Comparison of ENCODE assay signal across 8 cellular contexts in genomic region chr11:4607782-4608666, GRCh38. TPM values are rescaled to one million over a fixed set of nuclear protein-coding genes. Genes with fewer than 3 reads are reported as not detected.
A peak's percentile ranks its signal among the peaks of the same experiment; 100 is the strongest.
DNase-seq lines count a peak whose midpoint lies in the region; ATAC-seq, FAIRE-seq and TF ChIP-seq lines count a peak whose summit lies in the region.

A gene with protein sequence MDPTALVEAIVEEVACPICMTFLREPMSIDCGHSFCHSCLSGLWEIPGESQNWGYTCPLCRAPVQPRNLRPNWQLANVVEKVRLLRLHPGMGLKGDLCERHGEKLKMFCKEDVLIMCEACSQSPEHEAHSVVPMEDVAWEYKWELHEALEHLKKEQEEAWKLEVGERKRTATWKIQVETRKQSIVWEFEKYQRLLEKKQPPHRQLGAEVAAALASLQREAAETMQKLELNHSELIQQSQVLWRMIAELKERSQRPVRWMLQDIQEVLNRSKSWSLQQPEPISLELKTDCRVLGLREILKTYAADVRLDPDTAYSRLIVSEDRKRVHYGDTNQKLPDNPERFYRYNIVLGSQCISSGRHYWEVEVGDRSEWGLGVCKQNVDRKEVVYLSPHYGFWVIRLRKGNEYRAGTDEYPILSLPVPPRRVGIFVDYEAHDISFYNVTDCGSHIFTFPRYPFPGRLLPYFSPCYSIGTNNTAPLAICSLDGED (minus strand): TSS chr11:4608231. CDS start chr11:4605504, 2,727 bp downstream.

- H3K23me2 ChIP-seq in H1 (ENCODE audit: low read depth, low read length) = peaks cover 2% of the 10 kb centered on the region; the same call in 1 of the 2 replicates

- H4K5ac ChIP-seq in H1 (ENCODE audit: insufficient read length, low read depth, low read length) = peak within 1 kb of the TSS; percentile 90
- peak within 1 kb of the TSS; percentile 96 for H4K5ac ChIP-seq in mesendoderm (ENCODE audit: low read length)

- H3K36me3 Mint-ChIP-seq in activated CD8-positive, alpha-beta memory T cell treated with anti-CD3 and anti-CD28 coated beads, Interleukin-2, amount 10 ng/mL, durations not matched to agents 7 days and 5 days = peaks cover 13% of the 10 kb centered on the region

- H3K9ac ChIP-seq in H1 (replicated peaks in 1 of 4; ENCODE audit: extremely low read depth in 1 of 4, low read depth in 3 of 4, low read length in 3 of 4) (peak within 1 kb of the TSS; percentile 40 to 68 (median 60); a peak in 5 of 7 replicates), mesendoderm (ENCODE audit: low read length) (peak within 1 kb of the TSS; percentile 80)

- H3K27me3 ChIP-seq in H1 (replicated peaks in 1 of 4; ENCODE audit: control insufficient read depth in 3 of 4, extremely low read depth in 1 of 4, insufficient read depth in 3 of 4, low read length in 3 of 4) = no peaks in the 10 kb centered on the region
- H3K27me3 ChIP-seq in mesendoderm (ENCODE audit: insufficient read depth, low read length, poor library complexity) = no peaks in the 10 kb centered on the region

- peak within 1 kb of the TSS; percentile 92 for H3K27ac Mint-ChIP-seq in activated CD8-positive, alpha-beta memory T cell treated with anti-CD3 and anti-CD28 coated beads, Interleukin-2, amount 10 ng/mL, durations not matched to agents 7 days and 5 days

- no peak for TF ChIP-seq RAD21 in H1 (IDR thresholded peaks at IDR 0.05 in 1 of 2, conservative IDR thresholded peaks at IDR 0.05 in 1 of 2; ENCODE audit: low read depth in 2 of 2, low read length in 2 of 2)

- no peak within 1 kb of the TSS for H4K91ac ChIP-seq in H1 (replicated peaks; ENCODE audit: insufficient read length, low read length)

- H3K56ac ChIP-seq in H1 (replicated peaks; ENCODE audit: insufficient read length, low read depth, low read length) = peak within 1 kb of the TSS; percentile 55
- H3K56ac ChIP-seq in mesendoderm (ENCODE audit: low read length) = peak within 1 kb of the TSS; percentile 88

- peak; percentile 82 for FAIRE-seq in H1 (lab: Jason Lieb, UNC)

- TF ChIP-seq POLR2A in H1 (IDR thresholded peaks at IDR 0.05; ENCODE audit: control extremely low read depth in 1 of 2, low read depth in 2 of 2, low read length in 2 of 2) = peak in 1 of 2 experiments; percentile 88; a peak in 2 of 3 replicates

- H3K79me2 ChIP-seq in H1 (ENCODE audit: control insufficient read depth in 1 of 2, insufficient read depth in 2 of 2, low read length in 2 of 2) = no peaks in the 10 kb centered on the region
- no peaks in the 10 kb centered on the region for H3K79me2 ChIP-seq in mesendoderm (ENCODE audit: control insufficient read depth, insufficient read depth, low read length)

- 7% methylated on average over 32 of the region's 43 CpGs; no CpG with 5 or more reads in 1 of the 2 experiments for WGBS in H1 (ENCODE audit: extremely low coverage in 1 of 2, insufficient coverage in 1 of 2, insufficient read length in 1 of 2, insufficient replicate concordance in 2 of 2, low coverage in 1 of 2, low lambda C conversion rate in 2 of 2, missing lambda C conversion rate in 1 of 2), 2 experiments
- no CpG with 5 or more reads among the region's 43 CpGs for WGBS in mesendoderm (ENCODE audit: extremely low coverage, insufficient coverage, low lambda C conversion rate)

- H3K27me3 Mint-ChIP-seq in activated CD8-positive, alpha-beta memory T cell treated with anti-CD3 and anti-CD28 coated beads, Interleukin-2, amount 10 ng/mL, durations not matched to agents 7 days and 5 days = no peaks in the 10 kb centered on the region

- H3K4me2 ChIP-seq in H1 (ENCODE audit: insufficient read depth in 1 of 2, low read depth in 2 of 2, low read length in 2 of 2) = peak within 1 kb of the TSS; percentile 71 to 72
- peak within 1 kb of the TSS; percentile 37 for H3K4me2 ChIP-seq in mesendoderm (ENCODE audit: low read length)

- H2BK5ac ChIP-seq in H1 (ENCODE audit: low read depth, low read length) (peak within 1 kb of the TSS; percentile 73; the same call in 1 of the 2 replicates), mesendoderm (ENCODE audit: low read length) (no peak within 1 kb of the TSS)

- H2AFZ ChIP-seq in H1 (ENCODE audit: low read length) = peak within 1 kb of the TSS; percentile 98

- no peaks in the 10 kb centered on the region; a peak in 1 of 7 replicates for H3K4me1 ChIP-seq in H1 (replicated peaks in 1 of 4; ENCODE audit: control insufficient read depth in 3 of 4, insufficient read depth in 4 of 4, low read length in 3 of 4)
- peaks cover 2% of the 10 kb centered on the region for H3K4me1 ChIP-seq in mesendoderm (ENCODE audit: control insufficient read depth, low read depth, low read length)

- H3K4ac ChIP-seq in H1 (replicated peaks; ENCODE audit: insufficient read length, low read depth, low read length) = peak within 1 kb of the TSS; percentile 73
- H3K4ac ChIP-seq in mesendoderm (ENCODE audit: low read depth, low read length) = peak within 1 kb of the TSS; percentile 72

- H2BK120ac ChIP-seq in H1 (replicated peaks; ENCODE audit: low read depth, low read length) (no peak within 1 kb of the TSS), mesendoderm (ENCODE audit: low read depth, low read length) (no peak within 1 kb of the TSS)

- H2BK20ac ChIP-seq in H1 (ENCODE audit: low read length) = no peak within 1 kb of the TSS

- no peak within 1 kb of the TSS for H3K23ac ChIP-seq in H1 (ENCODE audit: insufficient read length)
- no peak within 1 kb of the TSS for H3K23ac ChIP-seq in mesendoderm (ENCODE audit: low read length)

- H3K4me3 ChIP-seq in H1 (ENCODE audit: extremely low read depth in 1 of 4, insufficient read depth in 2 of 4, low read depth in 3 of 4, low read length in 4 of 4) = peak within 1 kb of the TSS; percentile 52 to 85 (median 70)
- peak within 1 kb of the TSS; percentile 80 for H3K4me3 ChIP-seq in mesendoderm (ENCODE audit: low read length)

- 0 out of 2 replicates have a peak within 1 kb of the TSS, but pooled peaks have one; percentile 31 for H4K8ac ChIP-seq in H1 (ENCODE audit: extremely low read depth, insufficient read depth, low read length)
- H4K8ac ChIP-seq in mesendoderm (ENCODE audit: low read depth, low read length) = peak within 1 kb of the TSS; percentile 99

- DNase-seq in CD1c-positive myeloid dendritic cell (ENCODE audit: extremely low spot score) (peak; percentile 96), H1 (ENCODE audit: low read depth in 1 of 2, low spot score in 2 of 2) (peak; percentile 41 to 92), mesendoderm (peak; percentile 98)
- DNase-seq in NK-92 treated with Interleukin-12 subunit alpha and Interleukin-12 subunit beta, amount 100 ng/mL, for 24 hours (lab: John Stamatoyannopoulos, UW) = peak; percentile 92
- peak; percentile 97 for DNase-seq in activated CD8-positive, alpha-beta memory T cell treated with anti-CD3 and anti-CD28 coated beads, Interleukin-2, amount 10 ng/mL, durations not matched to agents 7 days and 5 days
- peak; percentile 88 for DNase-seq in stimulated activated CD8-positive, alpha-beta memory T cell treated with anti-CD3 and anti-CD28 coated beads, Interleukin-15, amount 100 ng/mL, for 1 hour (ENCODE audit: low read depth)

- CTCF ChIA-PET in activated CD8-positive, alpha-beta memory T cell treated with anti-CD3 and anti-CD28 coated beads, Interleukin-2, amount 10 ng/mL, durations not matched to agents 7 days and 5 days (lab: Charles Lee) = interaction anchor here (0.6 to 4.8 kb wide), 4 partner anchors 402 to 474 kb away, joined by 3 to 21 read pairs (median 4); no protein-coding TSS in a partner anchor
- CTCF ChIA-PET in H1 (lab: Charles Lee; ENCODE audit: partially characterized antibody) = interaction anchor here (0.5 to 1.5 kb wide), 7 partner anchors 19 to 506 kb away, joined by 3 to 4 read pairs (median 3); partner anchors contain the start of gene OR51D1

- H3K79me1 ChIP-seq in H1 (ENCODE audit: low read depth, low read length) (no peaks in the 10 kb centered on the region), mesendoderm (ENCODE audit: low read length) (no peaks in the 10 kb centered on the region)

- H2BK12ac ChIP-seq in H1 (ENCODE audit: low read depth, low read length) = no peak within 1 kb of the TSS

- H3K9me3 ChIP-seq in H1 (ENCODE audit: insufficient read depth in 2 of 2, low read depth in 1 of 2, low read length in 1 of 2) = no peaks in the 10 kb centered on the region

- H3K36me3 ChIP-seq in H1 (ENCODE audit: control insufficient read depth in 2 of 4, insufficient read depth in 4 of 4, low read length in 3 of 4) = peaks cover 0 to 2% (median 0%) of the 10 kb centered on the region in 4 experiments; a peak in 2 of 8 replicates
- no peaks in the 10 kb centered on the region for H3K36me3 ChIP-seq in mesendoderm (ENCODE audit: control insufficient read depth, insufficient read depth, low read length)

- no peaks in the 10 kb centered on the region for H4K20me1 ChIP-seq in H1 (replicated peaks in 1 of 2; ENCODE audit: control insufficient read depth in 1 of 2, insufficient read depth in 2 of 2, low read length in 2 of 2)

- H2AK5ac ChIP-seq in H1 (ENCODE audit: low read depth, low read length) (no peak within 1 kb of the TSS), mesendoderm (ENCODE audit: low read length) (no peak within 1 kb of the TSS)

- H3K18ac ChIP-seq in H1 (ENCODE audit: extremely low read depth, low read length) (no peak within 1 kb of the TSS; the same call in 1 of the 2 replicates), mesendoderm (ENCODE audit: low read length) (peak within 1 kb of the TSS; percentile 70)

- no peak within 1 kb of the TSS for H3K14ac ChIP-seq in H1 (ENCODE audit: insufficient read length)

- H2BK15ac ChIP-seq in H1 (ENCODE audit: low read length) (no peak within 1 kb of the TSS), mesendoderm (replicated peaks; ENCODE audit: low read depth) (no peak within 1 kb of the TSS)

- no peak for TF ChIP-seq EP300 in H1 (IDR thresholded peaks at IDR 0.05; ENCODE audit: borderline replicate concordance in 1 of 2, low read depth in 2 of 2, low read length in 2 of 2)

- peak in 1 of 3 experiments; percentile 7; a peak in 2 of 4 replicates for TF ChIP-seq CTCF in H1 (IDR thresholded peaks at IDR 0.05; ENCODE audit: control extremely low read depth in 1 of 3, insufficient read depth in 1 of 3, low read depth in 1 of 3, low read length in 3 of 3)

- ATAC-seq in GM19438 (IDR thresholded peaks at IDR 0.05; ENCODE audit: low read depth, unreplicated experiment) = peak; percentile 99
- ATAC-seq in HG03575 (IDR thresholded peaks at IDR 0.05; ENCODE audit: extremely low read depth, insufficient number of reproducible peaks, low FRiP score, unreplicated experiment) = peak; percentile 97
- ATAC-seq in activated CD8-positive, alpha-beta memory T cell treated with anti-CD3 and anti-CD28 coated beads, Interleukin-2, amount 10 ng/mL, durations not matched to agents 7 days and 5 days = peak; percentile 100

- POLR2A ChIA-PET in H1 (lab: Charles Lee; ENCODE audit: partially characterized antibody) = interaction anchor here (1.2 kb wide), 1 partner anchor 9 kb away, joined by 3 read pairs; no protein-coding TSS in a partner anchor

- H3K4me3 Mint-ChIP-seq in activated CD8-positive, alpha-beta memory T cell treated with anti-CD3 and anti-CD28 coated beads, Interleukin-2, amount 10 ng/mL, durations not matched to agents 7 days and 5 days = peak within 1 kb of the TSS; percentile 87

- no peaks in the 10 kb centered on the region for H3K9me3 Mint-ChIP-seq in activated CD8-positive, alpha-beta memory T cell treated with anti-CD3 and anti-CD28 coated beads, Interleukin-2, amount 10 ng/mL, durations not matched to agents 7 days and 5 days (ENCODE audit: low read depth)

- peak within 1 kb of the TSS; percentile 24; the same call in 1 of the 2 replicates for H3K27ac ChIP-seq in H1 (ENCODE audit: low read depth, low read length)
- peak within 1 kb of the TSS; percentile 81 for H3K27ac ChIP-seq in mesendoderm (ENCODE audit: low read depth, low read length)

- peaks cover 41% of the 10 kb centered on the region for H3K4me1 Mint-ChIP-seq in activated CD8-positive, alpha-beta memory T cell treated with anti-CD3 and anti-CD28 coated beads, Interleukin-2, amount 10 ng/mL, durations not matched to agents 7 days and 5 days

RNA-seq across cellular contexts. Expression of the gene that starts here (rescaled TPM):
- 10 to 100 TPM; 14.9 to 15.9 TPM for total RNA-seq in activated CD8-positive, alpha-beta memory T cell treated with anti-CD3 and anti-CD28 coated beads, Interleukin-2, amount 10 ng/mL, durations not matched to agents 7 days and 5 days
- 5.7 and 6.2 TPM in 2 replicates for total RNA-seq in H1 (2021; fragmentation: NEBNext Ultra II Directional; extraction: Animal tissue kit (Norgen Biotek cat#: 25700))
- polyA plus RNA-seq in H1 (2011; rRNA removed) = 3.4 and 3.8 TPM in 2 replicates
- 4.6 TPM for polyA plus RNA-seq in H1 (2011; cell fraction: cytosol; rRNA removed)
- polyA plus RNA-seq in H1 (2011; cell fraction: nucleus; rRNA removed) = 5.4 TPM
- 4.7 to 6.0 TPM (median 5.4 TPM) in 4 replicates for polyA plus RNA-seq in H1 (2012, experiment 1 of 2)
- polyA plus RNA-seq in H1 (2012, experiment 2 of 2) = 2.5 TPM
- 3.8 TPM for polyA plus RNA-seq in H1 (2013, experiment 1 of 2)
- polyA plus RNA-seq in H1 (2013, experiment 2 of 2) = 3.8 TPM
- polyA minus RNA-seq in H1 (2011; rRNA and poly(A)+ RNA removed) = 4.9 and 5.1 TPM in 2 replicates
- 1.1 TPM for polyA minus RNA-seq in H1 (2011; cell fraction: cytosol; rRNA and poly(A)+ RNA removed)
- polyA minus RNA-seq in H1 (2011; cell fraction: nucleus; rRNA and poly(A)+ RNA removed) = 13.8 TPM
- polyA plus RNA-seq in mesendoderm (2013, experiment 1 of 2) = 3.5 TPM
- 3.2 TPM for polyA plus RNA-seq in mesendoderm (2013, experiment 2 of 2)

Comparison
In these comparisons a context has a peak if more than half of its experiments do, and no peak if none do; other contexts are left out.
1. Peak in every context shown above with its lines: DNase-seq, ATAC-seq, H3K4me3 ChIP-seq and H3K27ac ChIP-seq.